In the genomic region with DNA sequence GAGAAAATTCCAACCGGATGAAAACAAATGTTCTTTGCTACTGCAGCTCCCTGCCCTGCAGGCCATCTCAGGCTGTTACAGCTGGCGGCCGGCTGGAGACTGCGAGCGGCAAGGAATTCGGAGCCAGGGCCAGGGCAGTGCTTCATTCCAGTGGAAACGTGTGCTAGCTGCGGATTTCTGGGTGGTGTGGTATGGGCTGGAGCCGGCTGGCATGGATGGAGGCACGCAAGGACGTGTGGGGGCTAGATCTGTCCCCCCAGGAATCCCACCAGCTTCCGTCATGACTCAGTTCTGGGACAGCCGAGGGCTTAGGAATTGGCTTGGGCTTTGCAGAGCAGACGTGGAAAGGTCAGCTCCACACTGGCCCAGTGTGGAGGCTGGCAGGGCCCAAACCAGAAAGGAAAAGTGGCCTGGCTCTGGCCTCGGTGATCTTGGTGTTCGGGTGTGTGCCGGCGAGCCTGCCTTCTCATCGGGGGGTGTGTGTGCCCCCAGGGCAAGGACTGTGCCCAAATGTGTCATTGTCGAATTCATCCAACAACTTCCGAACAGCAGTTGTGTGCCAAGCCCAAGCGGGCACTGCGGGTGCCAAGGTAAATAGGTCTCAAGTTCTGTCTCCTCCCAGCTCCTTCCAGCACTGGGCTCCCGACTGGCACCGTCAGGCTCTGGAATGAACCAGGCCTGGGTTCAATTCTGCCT, we compare ENCODE assay signal across 2 cellular contexts.
TF ChIP-seq lines count a peak whose summit lies in the region.

No MANE protein-coding gene starts in this region.

TF ChIP-seq in liver, 16 proteins besides CTCF, POLR2A, EP300 and RAD21:
- TF ChIP-seq YY1 (IDR thresholded peaks at IDR 0.05) (no peak), EGR1 (IDR thresholded peaks at IDR 0.05; ENCODE audit: low read depth in 2 of 2) (no peak), JUND (IDR thresholded peaks at IDR 0.05) (no peak), FOXA1 (IDR thresholded peaks at IDR 0.05) (no peak), TAF1 (conservative IDR thresholded peaks at IDR 0.05) (no peak), REST (IDR thresholded peaks at IDR 0.05) (no peak), HNF4A (conservative IDR thresholded peaks at IDR 0.05) (no peak), HNF4G (IDR thresholded peaks at IDR 0.05) (no peak), SP1 (IDR thresholded peaks at IDR 0.05) (no peak)

TF ChIP-seq in HepG2, 621 proteins besides CTCF, POLR2A, EP300 and RAD21:
- TF ChIP-seq CBX2 (IDR thresholded peaks at IDR 0.05; ENCODE audit: low read depth, low read length) (no peak), CBX2 (CRISPR knock-in tag; IDR thresholded peaks at IDR 0.05; ENCODE audit: low read depth) (no peak), U2AF1 (optimal IDR thresholded peaks at IDR 0.05; ENCODE audit: low read depth, low read length) (no peak), ZNF501 (CRISPR knock-in tag; IDR thresholded peaks at IDR 0.05) (no peak), NFKBIZ (CRISPR knock-in tag; IDR thresholded peaks at IDR 0.05) (no peak), ZBTB33 (CRISPR knock-in tag; IDR thresholded peaks at IDR 0.05) (no peak)
- TF ChIP-seq, protein P1, sequence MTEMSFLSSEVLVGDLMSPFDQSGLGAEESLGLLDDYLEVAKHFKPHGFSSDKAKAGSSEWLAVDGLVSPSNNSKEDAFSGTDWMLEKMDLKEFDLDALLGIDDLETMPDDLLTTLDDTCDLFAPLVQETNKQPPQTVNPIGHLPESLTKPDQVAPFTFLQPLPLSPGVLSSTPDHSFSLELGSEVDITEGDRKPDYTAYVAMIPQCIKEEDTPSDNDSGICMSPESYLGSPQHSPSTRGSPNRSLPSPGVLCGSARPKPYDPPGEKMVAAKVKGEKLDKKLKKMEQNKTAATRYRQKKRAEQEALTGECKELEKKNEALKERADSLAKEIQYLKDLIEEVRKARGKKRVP (CRISPR knock-in tag; IDR thresholded peaks at IDR 0.05): no peak
